In the genomic region with DNA sequence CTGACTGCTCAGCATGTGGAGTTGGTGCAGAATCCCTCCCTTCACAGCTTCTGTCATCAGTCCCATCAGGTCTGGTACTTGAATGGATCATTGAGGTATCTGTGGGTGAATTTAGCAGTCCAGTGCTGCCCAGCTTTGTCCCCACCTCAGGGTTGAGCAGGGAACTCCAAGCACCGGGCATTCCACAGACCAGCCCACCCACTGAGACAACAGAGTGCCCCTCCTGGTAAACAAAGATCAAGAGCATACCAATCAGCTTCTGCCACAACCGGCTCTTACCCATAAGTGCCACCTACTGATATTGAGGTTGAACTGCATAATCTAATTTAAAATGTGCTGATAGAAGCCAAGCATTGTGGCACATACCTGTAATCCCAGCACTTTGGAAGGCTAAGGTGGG, we compare ENCODE assay signal across 9 cellular contexts. TPM values are rescaled to one million over a fixed set of nuclear protein-coding genes. Genes with fewer than 3 reads are reported as not detected.
DNase-seq lines count a peak whose midpoint lies in the region; ATAC-seq and TF ChIP-seq lines count a peak whose summit lies in the region.
"Had no signal": no experiment of that assay in that cellular context is flagged by ENCODE, and none has a peak within 500 bp of the region (broad histone marks: within the 10 kb centered on the region; RNA-seq: fewer than 3 reads in every experiment).

No MANE protein-coding gene starts in this region.

- no peaks in the 10 kb centered on the region for H3K36me3 Mint-ChIP-seq in glutamatergic neuron (ENCODE audit: unreplicated experiment)

- POLR2A ChIA-PET in HEK293T (lab: Yijun Ruan, JAX), result no interaction called here

- TF ChIP-seq CTCF in GM12873 (IDR thresholded peaks at IDR 0.05; ENCODE audit: insufficient read depth, low read depth, low read length, missing control alignments), result peak; percentile 43
- TF ChIP-seq CTCF in glutamatergic neuron (IDR thresholded peaks at IDR 0.05; ENCODE audit: partially characterized antibody, unreplicated experiment), result peak; percentile 15

- H3K4me1 Mint-ChIP-seq in glutamatergic neuron (ENCODE audit: low read depth, unreplicated experiment), result no peaks in the 10 kb centered on the region

- no peak overlapping the region for H3K4me3 Mint-ChIP-seq in glutamatergic neuron (ENCODE audit: unreplicated experiment)

- H3K9me3 Mint-ChIP-seq in glutamatergic neuron (ENCODE audit: unreplicated experiment), result peaks cover 2% of the 10 kb centered on the region

- ATAC-seq in HG02610 (IDR thresholded peaks at IDR 0.05; ENCODE audit: unreplicated experiment), result no peak

- H3K27ac Mint-ChIP-seq in glutamatergic neuron (ENCODE audit: unreplicated experiment), result no peak overlapping the region

- H3K27me3 Mint-ChIP-seq in glutamatergic neuron (ENCODE audit: unreplicated experiment), result no peaks in the 10 kb centered on the region

- peak; percentile 8 for DNase-seq in HEK293T (ENCODE audit: extremely low spot score)
- peak; percentile 66 for DNase-seq in NCI-H748 (lab: John Stamatoyannopoulos, UW; ENCODE audit: unreplicated experiment)
- DNase-seq in glutamatergic neuron, result no peak
- no peak for DNase-seq in cerebellum (ENCODE audit: low spot score)
- no peak for DNase-seq in activated CD4-positive, alpha-beta T cell treated with anti-CD3 and anti-CD28 coated beads for 48 hours
- DNase-seq in NCI-H1105 (lab: John Stamatoyannopoulos, UW), result no peak
- DNase-seq: left ventricle myocardium inferior had no signal

- CTCF ChIA-PET in HEK293T (lab: Yijun Ruan, JAX), result no interaction called here

TF ChIP-seq in HEK293T, 16 proteins besides CTCF, POLR2A, EP300 and RAD21:
- TF ChIP-seq BHLHE40 (IDR thresholded peaks at IDR 0.05; ENCODE audit: borderline replicate concordance) (no peak), ZNF384 (IDR thresholded peaks at IDR 0.05) (no peak), SP1 (IDR thresholded peaks at IDR 0.05) (no peak)

RNA-seq across cellular contexts. Expression of a gene that starts 57.1 kb away (rescaled TPM):
- total RNA-seq in glutamatergic neuron (ENCODE audit: unreplicated experiment) (189 TPM), cerebellum (185 TPM)

Comparison
In these comparisons a context has a peak if more than half of its experiments do, and no peak if none do; other contexts are left out.
1. DNase-seq: peak in HEK293T (single experiment) and NCI-H748 (single experiment); none in glutamatergic neuron (single experiment), cerebellum (single experiment), activated CD4-positive, alpha-beta T cell treated with anti-CD3 and anti-CD28 coated beads for 48 hours (single experiment) and NCI-H1105 (single experiment).